29 cellular contexts compared by ENCODE assay signal in the genomic region with DNA sequence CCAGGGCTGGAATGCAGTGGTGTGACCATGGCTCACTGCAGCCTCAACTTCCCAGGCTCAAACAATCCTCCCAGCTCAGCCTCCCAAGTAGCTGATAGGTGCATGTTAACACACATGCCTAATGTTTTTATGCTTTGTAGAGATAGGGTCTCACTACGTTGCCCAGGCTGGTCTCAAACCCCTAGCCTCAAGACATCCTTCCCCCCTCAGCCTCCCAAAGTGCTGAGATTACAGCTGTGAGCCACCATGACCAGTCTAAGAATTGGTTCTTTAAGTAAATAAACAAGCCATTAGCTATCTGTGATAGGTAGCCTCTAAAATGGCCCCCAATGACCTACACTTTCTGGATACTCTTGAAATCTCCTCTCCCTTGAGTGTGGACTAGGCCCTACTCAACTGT. TPM values are rescaled to one million over a fixed set of nuclear protein-coding genes. Genes with fewer than 3 reads are reported as not detected.
DNase-seq lines count a peak whose midpoint lies in the region; ATAC-seq and TF ChIP-seq lines count a peak whose summit lies in the region.
"Had no signal": no experiment of that assay in that cellular context is flagged by ENCODE, and none has a peak within 500 bp of the region (broad histone marks: within the 10 kb centered on the region; RNA-seq: fewer than 3 reads in every experiment).

No MANE protein-coding gene starts in this region.

- H3K9me3 ChIP-seq in HEK293 (ENCODE audit: control insufficient read depth, insufficient read depth, low read depth, low read length): no peaks in the 10 kb centered on the region
- H3K9me3 ChIP-seq in lower lobe of right lung: no peaks in the 10 kb centered on the region
- H3K9me3 ChIP-seq: transverse colon had no signal

- no peak overlapping the region for H2BK15ac ChIP-seq in mesendoderm (replicated peaks; ENCODE audit: low read depth)

- no peak overlapping the region for H4K5ac ChIP-seq in mesendoderm (ENCODE audit: low read length)

- H2BK120ac ChIP-seq in mesendoderm (ENCODE audit: low read depth, low read length): no peak overlapping the region

- H3K27ac ChIP-seq in HEK293 (ENCODE audit: extremely low read depth, low read depth, low read length) (no peak overlapping the region), mesendoderm (ENCODE audit: low read depth, low read length) (no peak overlapping the region), lower lobe of right lung (no peak overlapping the region)
- H3K27ac ChIP-seq: HL-60, PC-9, transverse colon, VCaP had no signal

- intact Hi-C loops in activated T-helper 2 cell treated with anti-CD3 and anti-CD28 coated beads, Interferon-gamma antibody, Interleukin-2, Interleukin-4, amounts not matched to agents 10 μg/mL and 5 μg/mL and 100 μg/mL, durations not matched to agents 14 hours and 24 hours and 36 hours (cut with micrococcal nuclease): loop anchor here (5.0 kb wide), 1 partner anchor 311 kb away; a partner anchor contains a TSS
- intact Hi-C loops in lower lobe of right lung (cut with DNase I): no loop called here

- H3K4me2 ChIP-seq in mesendoderm (ENCODE audit: low read length): no peak overlapping the region
- H3K4me2 ChIP-seq: PC-9 had no signal

- peaks cover 59% of the 10 kb centered on the region for H3K36me3 Mint-ChIP-seq in activated CD8-positive, alpha-beta memory T cell treated with anti-CD3 and anti-CD28 coated beads, Interleukin-2, amount 10 ng/mL, durations not matched to agents 7 days and 5 days
- peaks cover 80% of the 10 kb centered on the region for H3K36me3 Mint-ChIP-seq in activated T-helper 2 cell treated with anti-CD3 and anti-CD28 coated beads, Interferon-gamma antibody, Interleukin-2, Interleukin-4, amounts not matched to agents 10 μg/mL and 5 μg/mL and 100 μg/mL, durations not matched to agents 14 hours and 24 hours and 36 hours (ENCODE audit: low read depth)
- H3K36me3 Mint-ChIP-seq in neural crest cell (ENCODE audit: low read depth): peaks cover 40% of the 10 kb centered on the region

- H3K9me3 Mint-ChIP-seq in activated CD8-positive, alpha-beta memory T cell treated with anti-CD3 and anti-CD28 coated beads, Interleukin-2, amount 10 ng/mL, durations not matched to agents 7 days and 5 days (ENCODE audit: low read depth): no peaks in the 10 kb centered on the region
- H3K9me3 Mint-ChIP-seq in activated T-helper 2 cell treated with anti-CD3 and anti-CD28 coated beads, Interferon-gamma antibody, Interleukin-2, Interleukin-4, amounts not matched to agents 10 μg/mL and 5 μg/mL and 100 μg/mL, durations not matched to agents 14 hours and 24 hours and 36 hours: peaks cover 5% of the 10 kb centered on the region
- H3K9me3 Mint-ChIP-seq in neural crest cell: no peaks in the 10 kb centered on the region
- H3K9me3 Mint-ChIP-seq: dendritic cell treated with granulocyte-macrophage colony-stimulating factor and Interleukin-4, amounts not matched to agents 40 ng/mL and 50 ng/mL, for 4 days; naive B cell had no signal

- ATAC-seq in activated CD8-positive, alpha-beta memory T cell treated with anti-CD3 and anti-CD28 coated beads, Interleukin-2, amount 10 ng/mL, durations not matched to agents 7 days and 5 days: no peak
- no peak for ATAC-seq in lower lobe of right lung

- H3K4me3 Mint-ChIP-seq in activated CD8-positive, alpha-beta memory T cell treated with anti-CD3 and anti-CD28 coated beads, Interleukin-2, amount 10 ng/mL, durations not matched to agents 7 days and 5 days: no peak overlapping the region
- no peak overlapping the region for H3K4me3 Mint-ChIP-seq in activated T-helper 2 cell treated with anti-CD3 and anti-CD28 coated beads, Interferon-gamma antibody, Interleukin-2, Interleukin-4, amounts not matched to agents 10 μg/mL and 5 μg/mL and 100 μg/mL, durations not matched to agents 14 hours and 24 hours and 36 hours (ENCODE audit: low read depth)
- peak overlapping the region; percentile 66 for H3K4me3 Mint-ChIP-seq in neural crest cell
- H3K4me3 Mint-ChIP-seq: activated naive CD8-positive, alpha-beta T cell; B cell; dendritic cell treated with granulocyte-macrophage colony-stimulating factor and Interleukin-4, amounts not matched to agents 40 ng/mL and 50 ng/mL, for 4 days had no signal

- H4K8ac ChIP-seq in mesendoderm (ENCODE audit: low read depth, low read length): no peak overlapping the region

- H3K27ac Mint-ChIP-seq in activated CD8-positive, alpha-beta memory T cell treated with anti-CD3 and anti-CD28 coated beads, Interleukin-2, amount 10 ng/mL, durations not matched to agents 7 days and 5 days: peak overlapping the region; percentile 51
- peak overlapping the region; percentile 47 for H3K27ac Mint-ChIP-seq in activated T-helper 2 cell treated with anti-CD3 and anti-CD28 coated beads, Interferon-gamma antibody, Interleukin-2, Interleukin-4, amounts not matched to agents 10 μg/mL and 5 μg/mL and 100 μg/mL, durations not matched to agents 14 hours and 24 hours and 36 hours
- H3K27ac Mint-ChIP-seq in neural crest cell (ENCODE audit: unreplicated experiment): no peak overlapping the region
- H3K27ac Mint-ChIP-seq: activated naive CD8-positive, alpha-beta T cell; B cell; dendritic cell treated with granulocyte-macrophage colony-stimulating factor and Interleukin-4, amounts not matched to agents 40 ng/mL and 50 ng/mL, for 4 days had no signal

- H2BK5ac ChIP-seq in mesendoderm (ENCODE audit: low read length): no peak overlapping the region

- peaks cover 3 to 23% of the 10 kb centered on the region in 2 experiments; a peak in 2 of 3 replicates for H3K36me3 ChIP-seq in HEK293 (ENCODE audit: control insufficient read depth in 2 of 2, insufficient read depth in 1 of 2, low read length in 2 of 2)
- H3K36me3 ChIP-seq in mesendoderm (ENCODE audit: control insufficient read depth, insufficient read depth, low read length): no peaks in the 10 kb centered on the region
- no peaks in the 10 kb centered on the region for H3K36me3 ChIP-seq in lower lobe of right lung
- H3K36me3 ChIP-seq: transverse colon had no signal

- H3K4me3 ChIP-seq in HEK293 (ENCODE audit: low read depth, low read length) (no peak overlapping the region), mesendoderm (ENCODE audit: low read length) (no peak overlapping the region), lower lobe of right lung (no peak overlapping the region)
- H3K4me3 ChIP-seq: PC-9, transverse colon had no signal

- no peak overlapping the region for H3K4ac ChIP-seq in mesendoderm (ENCODE audit: low read depth, low read length)

- H3K79me1 ChIP-seq in mesendoderm (ENCODE audit: low read length): peaks cover 3% of the 10 kb centered on the region

- H3K23ac ChIP-seq in mesendoderm (ENCODE audit: low read length): no peak overlapping the region

- POLR2A ChIA-PET in HEK293 (lab: Yijun Ruan, JAX): interaction anchor here (1.1 kb wide), 1 partner anchor 46 kb away, joined by 3 read pairs; no protein-coding TSS in a partner anchor

- H3K4me1 ChIP-seq in HEK293 (ENCODE audit: control insufficient read depth, insufficient read depth, low read length): no peaks in the 10 kb centered on the region
- H3K4me1 ChIP-seq in mesendoderm (ENCODE audit: control insufficient read depth, low read depth, low read length): peaks cover 4% of the 10 kb centered on the region
- H3K4me1 ChIP-seq in lower lobe of right lung: peaks cover 6% of the 10 kb centered on the region

- TF ChIP-seq CTCF in HEK293 (tag by site-specific recombination; IDR thresholded peaks at IDR 0.05): no peak
- TF ChIP-seq CTCF in neural crest cell (conservative IDR thresholded peaks at IDR 0.05): no peak
- no peak for TF ChIP-seq CTCF in lower lobe of right lung (IDR thresholded peaks at IDR 0.05)

- peaks cover 44% of the 10 kb centered on the region for H3K79me2 ChIP-seq in mesendoderm (ENCODE audit: control insufficient read depth, insufficient read depth, low read length)

- no CpG with 5 or more reads among the region's 1 CpG for WGBS in mesendoderm (ENCODE audit: extremely low coverage, insufficient coverage, low lambda C conversion rate)

- H3K4me1 Mint-ChIP-seq in activated CD8-positive, alpha-beta memory T cell treated with anti-CD3 and anti-CD28 coated beads, Interleukin-2, amount 10 ng/mL, durations not matched to agents 7 days and 5 days: peaks cover 58% of the 10 kb centered on the region
- peaks cover 57% of the 10 kb centered on the region for H3K4me1 Mint-ChIP-seq in activated T-helper 2 cell treated with anti-CD3 and anti-CD28 coated beads, Interferon-gamma antibody, Interleukin-2, Interleukin-4, amounts not matched to agents 10 μg/mL and 5 μg/mL and 100 μg/mL, durations not matched to agents 14 hours and 24 hours and 36 hours (ENCODE audit: low read depth)
- H3K4me1 Mint-ChIP-seq in neural crest cell: peaks cover 40% of the 10 kb centered on the region

- DNase-seq in activated CD8-positive, alpha-beta memory T cell treated with anti-CD3 and anti-CD28 coated beads, Interleukin-2, amount 10 ng/mL, durations not matched to agents 7 days and 5 days: no peak
- no peak for DNase-seq in activated CD8-positive, alpha-beta memory T cell treated with anti-CD3 and anti-CD28 coated beads, Interleukin-2, amount 50 U/mL, for 48 hours
- DNase-seq in activated T-helper 2 cell treated with anti-CD3 and anti-CD28 coated beads, Interferon-gamma antibody, Interleukin-2, Interleukin-4, amounts not matched to agents 10 μg/mL and 5 μg/mL and 100 μg/mL, durations not matched to agents 14 hours and 24 hours and 36 hours (ENCODE audit: low spot score): no peak
- DNase-seq in neural crest cell (ENCODE audit: low read depth, low spot score) (no peak), NCI-H226 (no peak), mesendoderm (no peak), lower lobe of right lung (no peak)
- DNase-seq: ACHN; activated CD4-positive, alpha-beta T cell treated with anti-CD3 and anti-CD28 coated beads for 48 hours; activated CD8-positive, alpha-beta memory T cell treated with anti-CD3 and anti-CD28 coated beads, Interleukin-2, amount 50 U/mL, for 4 hours; aorta; glutamatergic neuron; H7; naive B cell; NCI-H1417; NCI-H2029; NCI-H524 treated with DMSO at 0.1 percent for 48 hours; occipital lobe; PC-9; Right ventricle myocardium superior; stimulated activated CD4-positive, alpha-beta T cell treated with anti-CD3 and anti-CD28 coated beads, Interleukin-4, amount 100 ng/mL, for 4 hours; T1000; transverse colon had no signal

- no peak overlapping the region for H3K18ac ChIP-seq in mesendoderm (ENCODE audit: low read length)

- no peaks in the 10 kb centered on the region for H3K27me3 Mint-ChIP-seq in activated CD8-positive, alpha-beta memory T cell treated with anti-CD3 and anti-CD28 coated beads, Interleukin-2, amount 10 ng/mL, durations not matched to agents 7 days and 5 days
- no peaks in the 10 kb centered on the region for H3K27me3 Mint-ChIP-seq in activated T-helper 2 cell treated with anti-CD3 and anti-CD28 coated beads, Interferon-gamma antibody, Interleukin-2, Interleukin-4, amounts not matched to agents 10 μg/mL and 5 μg/mL and 100 μg/mL, durations not matched to agents 14 hours and 24 hours and 36 hours (ENCODE audit: low read depth)
- no peaks in the 10 kb centered on the region for H3K27me3 Mint-ChIP-seq in neural crest cell (ENCODE audit: low read depth)
- H3K27me3 Mint-ChIP-seq: activated naive CD8-positive, alpha-beta T cell; B cell; naive B cell had no signal

- no peak overlapping the region for H2AK5ac ChIP-seq in mesendoderm (ENCODE audit: low read length)

- no peak overlapping the region for H3K9ac ChIP-seq in mesendoderm (ENCODE audit: low read length)

- H3K27me3 ChIP-seq in mesendoderm (ENCODE audit: insufficient read depth, low read length, poor library complexity) (no peaks in the 10 kb centered on the region), lower lobe of right lung (ENCODE audit: low read depth) (peaks cover 3% of the 10 kb centered on the region)
- H3K27me3 ChIP-seq: transverse colon had no signal

- H3K56ac ChIP-seq in mesendoderm (ENCODE audit: low read length): no peak overlapping the region

- CTCF ChIA-PET in activated CD8-positive, alpha-beta memory T cell treated with anti-CD3 and anti-CD28 coated beads, Interleukin-2, amount 10 ng/mL, durations not matched to agents 7 days and 5 days (lab: Charles Lee): interaction anchor here (0.9 to 1.9 kb wide), 3 partner anchors 31 to 44 kb away, joined by 3 to 4 read pairs (median 4); no protein-coding TSS in a partner anchor
- CTCF ChIA-PET in HEK293 (lab: Yijun Ruan, JAX): no interaction called here

RNA-seq across cellular contexts. Expression of a gene that starts 3.7 kb away (rescaled TPM):
- total RNA-seq in activated CD8-positive, alpha-beta memory T cell treated with anti-CD3 and anti-CD28 coated beads, Interleukin-2, amount 10 ng/mL, durations not matched to agents 7 days and 5 days: 10 to 100 TPM; 48.0 to 51.6 TPM
- 35.9 and 37.0 TPM in 2 replicates for total RNA-seq in activated T-helper 2 cell treated with anti-CD3 and anti-CD28 coated beads, Interferon-gamma antibody, Interleukin-2, Interleukin-4, amounts not matched to agents 10 μg/mL and 5 μg/mL and 100 μg/mL, durations not matched to agents 14 hours and 24 hours and 36 hours
- 39.0 and 47.4 TPM in 2 replicates for total RNA-seq in neural crest cell
- polyA plus RNA-seq in mesendoderm (2013, experiment 1 of 2): 28.6 TPM
- 30.5 TPM for polyA plus RNA-seq in mesendoderm (2013, experiment 2 of 2)
- total RNA-seq in lower lobe of right lung: 4.4 TPM

RNA-seq across cellular contexts. Expression of a gene that starts 46.4 kb away (rescaled TPM):
- 100 to 1,000 TPM; 251 to 279 TPM for total RNA-seq in activated CD8-positive, alpha-beta memory T cell treated with anti-CD3 and anti-CD28 coated beads, Interleukin-2, amount 10 ng/mL, durations not matched to agents 7 days and 5 days
- total RNA-seq in activated T-helper 2 cell treated with anti-CD3 and anti-CD28 coated beads, Interferon-gamma antibody, Interleukin-2, Interleukin-4, amounts not matched to agents 10 μg/mL and 5 μg/mL and 100 μg/mL, durations not matched to agents 14 hours and 24 hours and 36 hours: 180 and 194 TPM in 2 replicates
- total RNA-seq in neural crest cell: 175 and 180 TPM in 2 replicates
- polyA plus RNA-seq in mesendoderm (2013, experiment 1 of 2): 263 TPM
- 257 TPM for polyA plus RNA-seq in mesendoderm (2013, experiment 2 of 2)
- total RNA-seq in lower lobe of right lung: 57.6 TPM

RNA-seq across cellular contexts. Expression of a gene that starts 46.8 kb away (rescaled TPM):
- total RNA-seq in activated CD8-positive, alpha-beta memory T cell treated with anti-CD3 and anti-CD28 coated beads, Interleukin-2, amount 10 ng/mL, durations not matched to agents 7 days and 5 days: 10 to 100 TPM; 25.4 to 26.3 TPM
- total RNA-seq in activated T-helper 2 cell treated with anti-CD3 and anti-CD28 coated beads, Interferon-gamma antibody, Interleukin-2, Interleukin-4, amounts not matched to agents 10 μg/mL and 5 μg/mL and 100 μg/mL, durations not matched to agents 14 hours and 24 hours and 36 hours: 16.6 and 19.2 TPM in 2 replicates
- total RNA-seq in neural crest cell: 38.4 and 45.7 TPM in 2 replicates
- polyA plus RNA-seq in mesendoderm (2013, experiment 1 of 2): 10.7 TPM
- polyA plus RNA-seq in mesendoderm (2013, experiment 2 of 2): 8.9 TPM
- total RNA-seq in lower lobe of right lung: 37.7 TPM
